Comparison of ENCODE assay signal across 21 cellular contexts in genomic region chr13:110723598-110723997, GRCh38. TPM values are rescaled to one million over a fixed set of nuclear protein-coding genes. Genes with fewer than 3 reads are reported as not detected.
DNase-seq lines count a peak whose midpoint lies in the region; ATAC-seq, FAIRE-seq and TF ChIP-seq lines count a peak whose summit lies in the region.
"Had no signal": no experiment of that assay in that cellular context is flagged by ENCODE, and none has a peak within 500 bp of the region (broad histone marks: within the 10 kb centered on the region; RNA-seq: fewer than 3 reads in every experiment).

No MANE protein-coding gene starts in this region.

- no peak for DNase-seq in activated CD8-positive, alpha-beta T cell treated with anti-CD3 and anti-CD28 coated beads for 36 hours
- DNase-seq in activated CD8-positive, alpha-beta T cell treated with anti-CD3 and anti-CD28 coated beads, Interleukin-2, amount 10 ng/mL, durations not matched to agents 7 days and 5 days, result no peak
- DNase-seq in H54 (ENCODE audit: insufficient read length, low spot score) (no peak), astrocyte of the hippocampus (ENCODE audit: low read depth, low spot score) (peak; percentile 32), ureter (ENCODE audit: low spot score) (no peak), T1000 (lab: John Stamatoyannopoulos, UW) (no peak)
- DNase-seq: Caco-2; DMS79; GM23248; KBM-7; NCI-H1048; NCI-H2107; NCI-H69; NK-92 treated with Interleukin-12 subunit alpha and Interleukin-12 subunit beta, amount 100 ng/mL, for 24 hours; OCI-M1; RPMI8226 had no signal

- no peak for ATAC-seq in activated CD8-positive, alpha-beta T cell treated with anti-CD3 and anti-CD28 coated beads for 36 hours
- no peak for ATAC-seq in activated CD8-positive, alpha-beta T cell treated with anti-CD3 and anti-CD28 coated beads, Interleukin-2, amount 10 ng/mL, durations not matched to agents 7 days and 5 days
- ATAC-seq in GM18519 (IDR thresholded peaks at IDR 0.05; ENCODE audit: low FRiP score, unreplicated experiment), result no peak

- no peak for TF ChIP-seq CTCF in activated CD8-positive, alpha-beta T cell treated with anti-CD3 and anti-CD28 coated beads for 36 hours (IDR thresholded peaks at IDR 0.05)
- TF ChIP-seq CTCF in nephron (IDR thresholded peaks at IDR 0.05; ENCODE audit: unreplicated experiment in 3 of 3), result no peak

- peak overlapping the region; percentile 20 for H3K27ac Mint-ChIP-seq in activated CD8-positive, alpha-beta T cell treated with anti-CD3 and anti-CD28 coated beads for 36 hours
- H3K27ac Mint-ChIP-seq in activated CD8-positive, alpha-beta T cell treated with anti-CD3 and anti-CD28 coated beads, Interleukin-2, amount 10 ng/mL, durations not matched to agents 7 days and 5 days, result no peak overlapping the region
- H3K27ac Mint-ChIP-seq in nephron, result peak overlapping the region in 2 of 3 experiments; percentile 32 to 73

- intact Hi-C loops in activated CD8-positive, alpha-beta T cell treated with anti-CD3 and anti-CD28 coated beads for 36 hours (cut with micrococcal nuclease), result no loop called here

- H3K4me1 Mint-ChIP-seq in activated CD8-positive, alpha-beta T cell treated with anti-CD3 and anti-CD28 coated beads for 36 hours (ENCODE audit: low read depth), result peaks cover 33% of the 10 kb centered on the region
- peaks cover 30% of the 10 kb centered on the region for H3K4me1 Mint-ChIP-seq in activated CD8-positive, alpha-beta T cell treated with anti-CD3 and anti-CD28 coated beads, Interleukin-2, amount 10 ng/mL, durations not matched to agents 7 days and 5 days (ENCODE audit: low read depth)
- H3K4me1 Mint-ChIP-seq in nephron, result no peaks in the 10 kb centered on the region

- H3K9me3 Mint-ChIP-seq in activated CD8-positive, alpha-beta T cell treated with anti-CD3 and anti-CD28 coated beads for 36 hours, result no peaks in the 10 kb centered on the region
- no peaks in the 10 kb centered on the region for H3K9me3 Mint-ChIP-seq in activated CD8-positive, alpha-beta T cell treated with anti-CD3 and anti-CD28 coated beads, Interleukin-2, amount 10 ng/mL, durations not matched to agents 7 days and 5 days (ENCODE audit: insufficient read depth)
- H3K9me3 Mint-ChIP-seq in nephron, result no peaks in the 10 kb centered on the region

- peak; percentile 86 for FAIRE-seq in H54 (lab: Jason Lieb, UNC)
- FAIRE-seq: G401.6, GM12892 had no signal

- no peak overlapping the region for H3K4me3 Mint-ChIP-seq in activated CD8-positive, alpha-beta T cell treated with anti-CD3 and anti-CD28 coated beads for 36 hours
- no peak overlapping the region for H3K4me3 Mint-ChIP-seq in activated CD8-positive, alpha-beta T cell treated with anti-CD3 and anti-CD28 coated beads, Interleukin-2, amount 10 ng/mL, durations not matched to agents 7 days and 5 days
- H3K4me3 Mint-ChIP-seq in nephron, result no peak overlapping the region
- H3K4me3 Mint-ChIP-seq: CD14-positive monocyte had no signal

- H3K27me3 Mint-ChIP-seq in activated CD8-positive, alpha-beta T cell treated with anti-CD3 and anti-CD28 coated beads for 36 hours, result no peaks in the 10 kb centered on the region
- no peaks in the 10 kb centered on the region for H3K27me3 Mint-ChIP-seq in activated CD8-positive, alpha-beta T cell treated with anti-CD3 and anti-CD28 coated beads, Interleukin-2, amount 10 ng/mL, durations not matched to agents 7 days and 5 days (ENCODE audit: low read depth)
- no peaks in the 10 kb centered on the region for H3K27me3 Mint-ChIP-seq in nephron (ENCODE audit: low read depth)

- CTCF ChIA-PET in activated CD8-positive, alpha-beta T cell treated with anti-CD3 and anti-CD28 coated beads for 36 hours (lab: Charles Lee), result interaction anchor here (1.0 kb wide), 1 partner anchor 77 kb away, joined by 3 read pairs; no protein-coding TSS in a partner anchor
- CTCF ChIA-PET in activated CD8-positive, alpha-beta T cell treated with anti-CD3 and anti-CD28 coated beads, Interleukin-2, amount 10 ng/mL, durations not matched to agents 7 days and 5 days (lab: Charles Lee), result interaction anchor here (0.7 kb wide), 1 partner anchor 33 kb away, joined by 3 read pairs; no protein-coding TSS in a partner anchor

- peaks cover 23% of the 10 kb centered on the region for H3K36me3 Mint-ChIP-seq in activated CD8-positive, alpha-beta T cell treated with anti-CD3 and anti-CD28 coated beads for 36 hours (ENCODE audit: low read depth)
- H3K36me3 Mint-ChIP-seq in activated CD8-positive, alpha-beta T cell treated with anti-CD3 and anti-CD28 coated beads, Interleukin-2, amount 10 ng/mL, durations not matched to agents 7 days and 5 days (ENCODE audit: low read depth), result peaks cover 23% of the 10 kb centered on the region
- H3K36me3 Mint-ChIP-seq in nephron (ENCODE audit: low read depth), result peaks cover 23% of the 10 kb centered on the region

- POLR2A ChIA-PET in activated CD8-positive, alpha-beta T cell treated with anti-CD3 and anti-CD28 coated beads for 36 hours (lab: Charles Lee), result no interaction called here
- POLR2A ChIA-PET in activated CD8-positive, alpha-beta T cell treated with anti-CD3 and anti-CD28 coated beads, Interleukin-2, amount 10 ng/mL, durations not matched to agents 7 days and 5 days (lab: Charles Lee), result interaction anchor here (0.6 to 0.8 kb wide), 2 partner anchors 11 to 162 kb away, joined by 3 read pairs; no protein-coding TSS in a partner anchor

- no peak for TF ChIP-seq POLR2A in H54 (IDR thresholded peaks at IDR 0.05; ENCODE audit: low read depth, low read length)

RNA-seq across cellular contexts. Expression of gene ING1, which starts 10.1 kb away (rescaled TPM):
- 10 to 100 TPM; 22.0 to 22.2 TPM for total RNA-seq in activated CD8-positive, alpha-beta T cell treated with anti-CD3 and anti-CD28 coated beads for 36 hours
- total RNA-seq in activated CD8-positive, alpha-beta T cell treated with anti-CD3 and anti-CD28 coated beads, Interleukin-2, amount 10 ng/mL, durations not matched to agents 7 days and 5 days, result 10 to 100 TPM; 19.8 to 21.4 TPM
- total RNA-seq in ureter, result 8.8 TPM

RNA-seq across cellular contexts. Expression of gene CARS2, which starts 17.7 kb away (rescaled TPM):
- 10 to 100 TPM; 60.7 to 63.0 TPM for total RNA-seq in activated CD8-positive, alpha-beta T cell treated with anti-CD3 and anti-CD28 coated beads for 36 hours
- total RNA-seq in activated CD8-positive, alpha-beta T cell treated with anti-CD3 and anti-CD28 coated beads, Interleukin-2, amount 10 ng/mL, durations not matched to agents 7 days and 5 days, result 10 to 100 TPM; 73.1 to 79.9 TPM
- total RNA-seq in ureter, result 86.7 TPM
